In genomic region chr3:156149781-156150375, GRCh38 we compare ENCODE assay signal across 11 cellular contexts. TPM values are rescaled to one million over a fixed set of nuclear protein-coding genes. Genes with fewer than 3 reads are reported as not detected.
DNase-seq lines count a peak whose midpoint lies in the region; ATAC-seq and TF ChIP-seq lines count a peak whose summit lies in the region.
"Had no signal": no experiment of that assay in that cellular context is flagged by ENCODE, and none has a peak within 500 bp of the region (broad histone marks: within the 10 kb centered on the region; RNA-seq: fewer than 3 reads in every experiment).

No MANE protein-coding gene starts in this region.

- no peaks in the 10 kb centered on the region for H3K79me2 ChIP-seq in hepatocyte

- peak overlapping the region; percentile 14 for H3K27ac Mint-ChIP-seq in T-helper 17 cell

- no peak for ATAC-seq in T-helper 17 cell
- ATAC-seq in gastrocnemius medialis, result no peak

- no peaks in the 10 kb centered on the region for H3K9me3 ChIP-seq in BLaER1 treated with 17β-estradiol and CSF1 and Interleukin-3, amounts not matched to agents 10 nM and 100 nM (replicated peaks in 1 of 11)
- H3K9me3 ChIP-seq in T-helper 17 cell (ENCODE audit: control insufficient read depth, low read length, poor library complexity, severe bottlenecking) (no peaks in the 10 kb centered on the region), hepatocyte (ENCODE audit: low read depth) (no peaks in the 10 kb centered on the region), gastrocnemius medialis (no peaks in the 10 kb centered on the region)

- H3K4me2 ChIP-seq in BLaER1 treated with 17β-estradiol and CSF1 and Interleukin-3, amounts not matched to agents 10 nM and 100 nM, result peak overlapping the region; percentile 41 to 69 (median 60); a peak in 21 of 22 replicates
- no peak overlapping the region for H3K4me2 ChIP-seq in hepatocyte

- H3K9me2 ChIP-seq in hepatocyte (replicated peaks; ENCODE audit: insufficient read depth), result no peaks in the 10 kb centered on the region

- H3K36me3 ChIP-seq in BLaER1 treated with 17β-estradiol and CSF1 and Interleukin-3, amounts not matched to agents 10 nM and 100 nM, result no peaks in the 10 kb centered on the region
- H3K36me3 ChIP-seq in hepatocyte (replicated peaks; ENCODE audit: insufficient read depth, low read depth), result no peaks in the 10 kb centered on the region
- no peaks in the 10 kb centered on the region for H3K36me3 ChIP-seq in gastrocnemius medialis

- no peak overlapping the region; a peak in 1 of 22 replicates for H3K27ac ChIP-seq in BLaER1 treated with 17β-estradiol and CSF1 and Interleukin-3, amounts not matched to agents 10 nM and 100 nM
- no peak overlapping the region for H3K27ac ChIP-seq in hepatocyte
- peak overlapping the region; percentile 14 to 64 (median 54) for H3K27ac ChIP-seq in gastrocnemius medialis

- peak overlapping the region in 1 of 11 experiments; percentile 26; a peak in 2 of 22 replicates for H3K9ac ChIP-seq in BLaER1 treated with 17β-estradiol and CSF1 and Interleukin-3, amounts not matched to agents 10 nM and 100 nM

- no peak overlapping the region for H3K4me3 ChIP-seq in BLaER1 treated with 17β-estradiol and CSF1 and Interleukin-3, amounts not matched to agents 10 nM and 100 nM
- no peak overlapping the region for H3K4me3 ChIP-seq in hepatocyte
- H3K4me3 ChIP-seq in gastrocnemius medialis, result no peak overlapping the region
- H3K4me3 ChIP-seq: lung had no signal

- H2AFZ ChIP-seq in hepatocyte, result peak overlapping the region; percentile 7

- peaks cover 14% of the 10 kb centered on the region for H3K27me3 Mint-ChIP-seq in T-helper 17 cell

- no peak overlapping the region for H3K4me3 Mint-ChIP-seq in T-helper 17 cell

- H3K27me3 ChIP-seq in BLaER1 treated with 17β-estradiol and CSF1 and Interleukin-3, amounts not matched to agents 10 nM and 100 nM, result no peaks in the 10 kb centered on the region
- H3K27me3 ChIP-seq in hepatocyte, result no peaks in the 10 kb centered on the region
- H3K27me3 ChIP-seq in gastrocnemius medialis, result no peaks in the 10 kb centered on the region

- TF ChIP-seq POLR2A in gastrocnemius medialis (IDR thresholded peaks at IDR 0.05), result no peak

- TF ChIP-seq CTCF in hepatocyte (IDR thresholded peaks at IDR 0.05; ENCODE audit: poor library complexity) (no peak), gastrocnemius medialis (IDR thresholded peaks at IDR 0.05 in 4 of 5, conservative IDR thresholded peaks at IDR 0.05 in 1 of 5) (no peak), GM20000 (IDR thresholded peaks at IDR 0.05; ENCODE audit: extremely low read depth, missing control alignments) (no peak)

- intact Hi-C loops in gastrocnemius medialis (cut with DNase I; ENCODE audit: low total_unique reads), result loop anchor here (1.0 to 10.0 kb wide), 5 partner anchors 301 to 931 kb away; partner anchors contain the start of gene TIPARP

- H4K20me1 ChIP-seq in BLaER1 treated with 17β-estradiol and CSF1 and Interleukin-3, amounts not matched to agents 10 nM and 100 nM, result no peaks in the 10 kb centered on the region
- H4K20me1 ChIP-seq in hepatocyte (ENCODE audit: insufficient read depth, poor library complexity, severe bottlenecking), result no peaks in the 10 kb centered on the region

- 56% methylated on average over 4 of the region's 4 CpGs for WGBS in hepatocyte (ENCODE audit: low lambda C conversion rate, missing lambda C conversion rate)

- in situ Hi-C loops in gastrocnemius medialis (cut with MboI; ENCODE audit: low sequenced_read_pairs in 4 of 4), result loop anchor here (5.0 to 25.0 kb wide), 5 partner anchors 355 to 937 kb away; no protein-coding TSS in a partner anchor

- no peaks in the 10 kb centered on the region for H3K36me3 Mint-ChIP-seq in T-helper 17 cell (ENCODE audit: low read depth)

- peaks cover 16 to 24% (median 20%) of the 10 kb centered on the region in 10 experiments for H3K4me1 ChIP-seq in BLaER1 treated with 17β-estradiol and CSF1 and Interleukin-3, amounts not matched to agents 10 nM and 100 nM
- H3K4me1 ChIP-seq in hepatocyte (ENCODE audit: insufficient read depth), result no peaks in the 10 kb centered on the region
- H3K4me1 ChIP-seq in gastrocnemius medialis, result peaks cover 9 to 20% of the 10 kb centered on the region in 2 donors

- DNase-seq in T-helper 17 cell (no peak), hepatocyte (ENCODE audit: low spot score) (no peak), gastrocnemius medialis (no peak), GM20000 (ENCODE audit: low spot score) (no peak), SKM-1 (lab: John Stamatoyannopoulos, UW; ENCODE audit: unreplicated experiment) (no peak), DMS79 (lab: John Stamatoyannopoulos, UW) (no peak)
- DNase-seq in activated CD4-positive, alpha-beta T cell treated with anti-CD3 and anti-CD28 coated beads, Interleukin-2, amount 50 U/mL, for 4 hours, result no peak
- DNase-seq: effector CD4-positive, alpha-beta T cell; NCI-H524 treated with DMSO at 0.1 percent for 48 hours had no signal

- H3K4me1 Mint-ChIP-seq in T-helper 17 cell, result peaks cover 4% of the 10 kb centered on the region

RNA-seq across cellular contexts. Expression of gene KCNAB1, which starts 29.5 kb away (rescaled TPM):
- total RNA-seq in T-helper 17 cell, result under 1 TPM in 1 of 2 donors, not detected in 1; 0.26 TPM
- 0.80 and 2.6 TPM in 2 replicates for total RNA-seq in hepatocyte
- polyA plus RNA-seq in hepatocyte, result 0.67 and 1.4 TPM in 2 replicates
- 1 to 10 TPM in 3 of 4 donors, under 1 TPM in 1; 0.46 to 3.6 (median 1.9) TPM for total RNA-seq in gastrocnemius medialis

Comparison
In these comparisons a context has a peak if more than half of its experiments do, and no peak if none do; other contexts are left out.
1. H3K27ac ChIP-seq: peak in gastrocnemius medialis (4 of 4); none in BLaER1 treated with 17β-estradiol and CSF1 and Interleukin-3, amounts not matched to agents 10 nM and 100 nM (0 of 11) and hepatocyte (single experiment).